1 cellular context compared by ENCODE assay signal in genomic region chr3:58383904-58384303, GRCh38.
A peak's percentile ranks its signal among the peaks of the same experiment; 100 is the strongest.
TF ChIP-seq lines count a peak whose summit lies in the region.

No MANE protein-coding gene starts in this region.

TF ChIP-seq in IMR-90, 13 proteins besides CTCF, POLR2A, EP300 and RAD21 (continued from another document):
- no peak for TF ChIP-seq ELK1 (IDR thresholded peaks at IDR 0.05; ENCODE audit: borderline replicate concordance, low read depth, low read length)
- TF ChIP-seq MAFK (IDR thresholded peaks at IDR 0.05; ENCODE audit: low read depth, low read length): no peak
- TF ChIP-seq SMC3 (IDR thresholded peaks at IDR 0.05; ENCODE audit: low read depth, low read length): no peak
- peak; percentile 93 for TF ChIP-seq FOS (IDR thresholded peaks at IDR 0.05; ENCODE audit: low read depth, low read length)
- no peak for TF ChIP-seq NFE2L2 (IDR thresholded peaks at IDR 0.05; ENCODE audit: low read depth, low read length)
- no peak for TF ChIP-seq USF2 (IDR thresholded peaks at IDR 0.05; ENCODE audit: low read depth, low read length)
- TF ChIP-seq CEBPB (IDR thresholded peaks at IDR 0.05; ENCODE audit: low read depth, low read length): no peak
- TF ChIP-seq MXI1 (IDR thresholded peaks at IDR 0.05; ENCODE audit: borderline replicate concordance, low read depth, low read length): no peak
- no peak for TF ChIP-seq CHD1 (IDR thresholded peaks at IDR 0.05; ENCODE audit: low read depth, low read length)
